ENCODE assay signal across 1 cellular context in the genomic region with DNA sequence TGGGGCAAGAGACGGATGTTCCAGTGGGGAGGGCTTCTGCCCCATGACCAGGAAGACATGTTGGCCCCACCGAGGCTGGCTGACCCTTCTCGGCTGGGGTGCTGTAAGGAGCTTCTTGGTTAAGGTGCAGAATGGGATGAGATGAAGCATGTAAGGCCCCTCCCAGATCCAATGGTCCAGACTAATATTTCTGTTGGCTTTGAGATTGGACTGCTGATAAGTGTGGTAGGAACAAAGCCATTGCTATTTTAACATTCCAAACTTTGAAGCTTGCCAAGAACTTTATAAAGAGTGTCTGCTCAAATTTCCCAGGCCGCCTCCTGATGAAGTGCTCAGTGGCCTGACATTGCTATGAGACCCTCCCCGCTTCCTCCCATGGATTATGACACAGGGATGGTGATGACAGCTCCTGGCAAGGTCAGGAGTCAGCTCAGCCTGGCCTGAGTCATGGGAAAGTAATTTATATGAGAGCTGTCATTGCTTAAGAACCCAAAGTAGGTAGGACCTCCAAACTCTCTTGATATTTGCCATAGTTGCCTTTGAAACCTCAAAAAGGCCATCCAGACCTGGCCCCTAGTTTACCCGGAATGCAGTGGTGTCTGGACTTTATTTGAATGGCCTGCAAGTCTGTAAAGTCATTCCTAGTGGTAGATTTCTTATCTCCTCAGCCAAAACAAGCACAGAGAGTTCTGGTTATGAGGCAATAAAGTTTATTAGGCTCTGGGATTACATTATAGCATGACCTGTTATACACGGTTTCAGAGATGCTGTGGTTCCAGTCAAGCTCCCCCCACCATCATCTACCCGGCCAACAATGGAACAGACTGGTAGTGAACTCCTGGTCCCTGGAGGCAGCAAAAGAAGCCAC.
TF ChIP-seq lines count a peak whose summit lies in the region.

No MANE protein-coding gene starts in this region.

TF ChIP-seq in A549, 52 proteins besides CTCF, POLR2A, EP300 and RAD21 (continued from another document):
- TF ChIP-seq, protein P1, sequence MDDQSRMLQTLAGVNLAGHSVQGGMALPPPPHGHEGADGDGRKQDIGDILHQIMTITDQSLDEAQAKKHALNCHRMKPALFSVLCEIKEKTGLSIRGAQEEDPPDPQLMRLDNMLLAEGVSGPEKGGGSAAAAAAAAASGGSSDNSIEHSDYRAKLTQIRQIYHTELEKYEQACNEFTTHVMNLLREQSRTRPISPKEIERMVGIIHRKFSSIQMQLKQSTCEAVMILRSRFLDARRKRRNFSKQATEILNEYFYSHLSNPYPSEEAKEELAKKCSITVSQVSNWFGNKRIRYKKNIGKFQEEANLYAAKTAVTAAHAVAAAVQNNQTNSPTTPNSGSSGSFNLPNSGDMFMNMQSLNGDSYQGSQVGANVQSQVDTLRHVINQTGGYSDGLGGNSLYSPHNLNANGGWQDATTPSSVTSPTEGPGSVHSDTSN (IDR thresholded peaks at IDR 0.05): peak; percentile 70; the same call in 1 of the 2 replicates
- no peak for TF ChIP-seq RNF2 (IDR thresholded peaks at IDR 0.05; ENCODE audit: borderline replicate concordance, low read depth)
- TF ChIP-seq, protein P2, sequence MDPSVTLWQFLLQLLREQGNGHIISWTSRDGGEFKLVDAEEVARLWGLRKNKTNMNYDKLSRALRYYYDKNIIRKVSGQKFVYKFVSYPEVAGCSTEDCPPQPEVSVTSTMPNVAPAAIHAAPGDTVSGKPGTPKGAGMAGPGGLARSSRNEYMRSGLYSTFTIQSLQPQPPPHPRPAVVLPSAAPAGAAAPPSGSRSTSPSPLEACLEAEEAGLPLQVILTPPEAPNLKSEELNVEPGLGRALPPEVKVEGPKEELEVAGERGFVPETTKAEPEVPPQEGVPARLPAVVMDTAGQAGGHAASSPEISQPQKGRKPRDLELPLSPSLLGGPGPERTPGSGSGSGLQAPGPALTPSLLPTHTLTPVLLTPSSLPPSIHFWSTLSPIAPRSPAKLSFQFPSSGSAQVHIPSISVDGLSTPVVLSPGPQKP (IDR thresholded peaks at IDR 0.05; ENCODE audit: low read depth, low read length): no peak
- TF ChIP-seq TFCP2L1 (CRISPR knock-in tag; IDR thresholded peaks at IDR 0.05): no peak
- TF ChIP-seq, protein P3, sequence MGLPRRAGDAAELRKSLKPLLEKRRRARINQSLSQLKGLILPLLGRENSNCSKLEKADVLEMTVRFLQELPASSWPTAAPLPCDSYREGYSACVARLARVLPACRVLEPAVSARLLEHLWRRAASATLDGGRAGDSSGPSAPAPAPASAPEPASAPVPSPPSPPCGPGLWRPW (IDR thresholded peaks at IDR 0.05): peak; percentile 76
- no peak for TF ChIP-seq NFE2L2 (conservative IDR thresholded peaks at IDR 0.05; ENCODE audit: low read length)
- no peak for TF ChIP-seq CHD4 (IDR thresholded peaks at IDR 0.05; ENCODE audit: borderline replicate concordance)
- no peak for TF ChIP-seq POLR2AphosphoS2 (conservative IDR thresholded peaks at IDR 0.05; ENCODE audit: low read length)
- no peak for TF ChIP-seq PHF8 (IDR thresholded peaks at IDR 0.05; ENCODE audit: borderline replicate concordance, low read depth)
- TF ChIP-seq, protein P4, sequence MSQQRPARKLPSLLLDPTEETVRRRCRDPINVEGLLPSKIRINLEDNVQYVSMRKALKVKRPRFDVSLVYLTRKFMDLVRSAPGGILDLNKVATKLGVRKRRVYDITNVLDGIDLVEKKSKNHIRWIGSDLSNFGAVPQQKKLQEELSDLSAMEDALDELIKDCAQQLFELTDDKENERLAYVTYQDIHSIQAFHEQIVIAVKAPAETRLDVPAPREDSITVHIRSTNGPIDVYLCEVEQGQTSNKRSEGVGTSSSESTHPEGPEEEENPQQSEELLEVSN (IDR thresholded peaks at IDR 0.05; ENCODE audit: borderline replicate concordance, low read depth): no peak
- TF ChIP-seq, protein P5, sequence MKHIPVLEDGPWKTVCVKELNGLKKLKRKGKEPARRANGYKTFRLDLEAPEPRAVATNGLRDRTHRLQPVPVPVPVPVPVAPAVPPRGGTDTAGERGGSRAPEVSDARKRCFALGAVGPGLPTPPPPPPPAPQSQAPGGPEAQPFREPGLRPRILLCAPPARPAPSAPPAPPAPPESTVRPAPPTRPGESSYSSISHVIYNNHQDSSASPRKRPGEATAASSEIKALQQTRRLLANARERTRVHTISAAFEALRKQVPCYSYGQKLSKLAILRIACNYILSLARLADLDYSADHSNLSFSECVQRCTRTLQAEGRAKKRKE (CRISPR knock-in tag; IDR thresholded peaks at IDR 0.05; ENCODE audit: low read depth): no peak
- TF ChIP-seq CBX2 (IDR thresholded peaks at IDR 0.05; ENCODE audit: borderline replicate concordance, low read depth): no peak
- peak; percentile 83 to 93 for TF ChIP-seq CEBPB (IDR thresholded peaks at IDR 0.05)
- TF ChIP-seq, protein P6, sequence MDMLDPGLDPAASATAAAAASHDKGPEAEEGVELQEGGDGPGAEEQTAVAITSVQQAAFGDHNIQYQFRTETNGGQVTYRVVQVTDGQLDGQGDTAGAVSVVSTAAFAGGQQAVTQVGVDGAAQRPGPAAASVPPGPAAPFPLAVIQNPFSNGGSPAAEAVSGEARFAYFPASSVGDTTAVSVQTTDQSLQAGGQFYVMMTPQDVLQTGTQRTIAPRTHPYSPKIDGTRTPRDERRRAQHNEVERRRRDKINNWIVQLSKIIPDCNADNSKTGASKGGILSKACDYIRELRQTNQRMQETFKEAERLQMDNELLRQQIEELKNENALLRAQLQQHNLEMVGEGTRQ (IDR thresholded peaks at IDR 0.05): no peak
- no peak for TF ChIP-seq ZSCAN20 (CRISPR knock-in tag; IDR thresholded peaks at IDR 0.05)
- TF ChIP-seq FOSB (CRISPR knock-in tag; IDR thresholded peaks at IDR 0.05): no peak
- no peak for TF ChIP-seq MYC (IDR thresholded peaks at IDR 0.05; ENCODE audit: borderline replicate concordance, low read length)
- no peak for TF ChIP-seq ZC3H11A (IDR thresholded peaks at IDR 0.05)
- TF ChIP-seq, protein P7, sequence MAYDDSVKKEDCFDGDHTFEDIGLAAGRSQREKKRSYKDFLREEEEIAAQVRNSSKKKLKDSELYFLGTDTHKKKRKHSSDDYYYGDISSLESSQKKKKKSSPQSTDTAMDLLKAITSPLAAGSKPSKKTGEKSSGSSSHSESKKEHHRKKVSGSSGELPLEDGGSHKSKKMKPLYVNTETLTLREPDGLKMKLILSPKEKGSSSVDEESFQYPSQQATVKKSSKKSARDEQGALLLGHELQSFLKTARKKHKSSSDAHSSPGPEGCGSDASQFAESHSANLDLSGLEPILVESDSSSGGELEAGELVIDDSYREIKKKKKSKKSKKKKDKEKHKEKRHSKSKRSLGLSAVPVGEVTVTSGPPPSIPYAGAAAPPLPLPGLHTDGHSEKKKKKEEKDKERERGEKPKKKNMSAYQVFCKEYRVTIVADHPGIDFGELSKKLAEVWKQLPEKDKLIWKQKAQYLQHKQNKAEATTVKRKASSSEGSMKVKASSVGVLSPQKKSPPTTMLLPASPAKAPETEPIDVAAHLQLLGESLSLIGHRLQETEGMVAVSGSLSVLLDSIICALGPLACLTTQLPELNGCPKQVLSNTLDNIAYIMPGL (CRISPR knock-in tag; IDR thresholded peaks at IDR 0.05; ENCODE audit: borderline replicate concordance): no peak
- no peak for TF ChIP-seq CHD2 (IDR thresholded peaks at IDR 0.05; ENCODE audit: low read length, partially characterized antibody)
- TF ChIP-seq HOXB13 (CRISPR knock-in tag; IDR thresholded peaks at IDR 0.05; ENCODE audit: low read depth): no peak; the same call in 1 of the 2 replicates
- no peak for TF ChIP-seq RFX5 (IDR thresholded peaks at IDR 0.05)
- TF ChIP-seq, protein P8, sequence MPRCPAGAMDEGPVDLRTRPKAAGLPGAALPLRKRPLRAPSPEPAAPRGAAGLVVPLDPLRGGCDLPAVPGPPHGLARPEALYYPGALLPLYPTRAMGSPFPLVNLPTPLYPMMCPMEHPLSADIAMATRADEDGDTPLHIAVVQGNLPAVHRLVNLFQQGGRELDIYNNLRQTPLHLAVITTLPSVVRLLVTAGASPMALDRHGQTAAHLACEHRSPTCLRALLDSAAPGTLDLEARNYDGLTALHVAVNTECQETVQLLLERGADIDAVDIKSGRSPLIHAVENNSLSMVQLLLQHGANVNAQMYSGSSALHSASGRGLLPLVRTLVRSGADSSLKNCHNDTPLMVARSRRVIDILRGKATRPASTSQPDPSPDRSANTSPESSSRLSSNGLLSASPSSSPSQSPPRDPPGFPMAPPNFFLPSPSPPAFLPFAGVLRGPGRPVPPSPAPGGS (IDR thresholded peaks at IDR 0.05): peak; percentile 66; the same call in 1 of the 3 replicates
- TF ChIP-seq, protein P9, sequence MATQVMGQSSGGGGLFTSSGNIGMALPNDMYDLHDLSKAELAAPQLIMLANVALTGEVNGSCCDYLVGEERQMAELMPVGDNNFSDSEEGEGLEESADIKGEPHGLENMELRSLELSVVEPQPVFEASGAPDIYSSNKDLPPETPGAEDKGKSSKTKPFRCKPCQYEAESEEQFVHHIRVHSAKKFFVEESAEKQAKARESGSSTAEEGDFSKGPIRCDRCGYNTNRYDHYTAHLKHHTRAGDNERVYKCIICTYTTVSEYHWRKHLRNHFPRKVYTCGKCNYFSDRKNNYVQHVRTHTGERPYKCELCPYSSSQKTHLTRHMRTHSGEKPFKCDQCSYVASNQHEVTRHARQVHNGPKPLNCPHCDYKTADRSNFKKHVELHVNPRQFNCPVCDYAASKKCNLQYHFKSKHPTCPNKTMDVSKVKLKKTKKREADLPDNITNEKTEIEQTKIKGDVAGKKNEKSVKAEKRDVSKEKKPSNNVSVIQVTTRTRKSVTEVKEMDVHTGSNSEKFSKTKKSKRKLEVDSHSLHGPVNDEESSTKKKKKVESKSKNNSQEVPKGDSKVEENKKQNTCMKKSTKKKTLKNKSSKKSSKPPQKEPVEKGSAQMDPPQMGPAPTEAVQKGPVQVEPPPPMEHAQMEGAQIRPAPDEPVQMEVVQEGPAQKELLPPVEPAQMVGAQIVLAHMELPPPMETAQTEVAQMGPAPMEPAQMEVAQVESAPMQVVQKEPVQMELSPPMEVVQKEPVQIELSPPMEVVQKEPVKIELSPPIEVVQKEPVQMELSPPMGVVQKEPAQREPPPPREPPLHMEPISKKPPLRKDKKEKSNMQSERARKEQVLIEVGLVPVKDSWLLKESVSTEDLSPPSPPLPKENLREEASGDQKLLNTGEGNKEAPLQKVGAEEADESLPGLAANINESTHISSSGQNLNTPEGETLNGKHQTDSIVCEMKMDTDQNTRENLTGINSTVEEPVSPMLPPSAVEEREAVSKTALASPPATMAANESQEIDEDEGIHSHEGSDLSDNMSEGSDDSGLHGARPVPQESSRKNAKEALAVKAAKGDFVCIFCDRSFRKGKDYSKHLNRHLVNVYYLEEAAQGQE (IDR thresholded peaks at IDR 0.05): no peak
- TF ChIP-seq CBX8 (IDR thresholded peaks at IDR 0.05): no peak
- TF ChIP-seq HDAC2 (IDR thresholded peaks at IDR 0.05): no peak
- TF ChIP-seq RCOR1 (IDR thresholded peaks at IDR 0.05; ENCODE audit: low read depth, low read length): no peak
- TF ChIP-seq, protein P10, sequence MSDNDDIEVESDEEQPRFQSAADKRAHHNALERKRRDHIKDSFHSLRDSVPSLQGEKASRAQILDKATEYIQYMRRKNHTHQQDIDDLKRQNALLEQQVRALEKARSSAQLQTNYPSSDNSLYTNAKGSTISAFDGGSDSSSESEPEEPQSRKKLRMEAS (IDR thresholded peaks at IDR 0.05): peak; percentile 66
- no peak for TF ChIP-seq HEYL (CRISPR knock-in tag; IDR thresholded peaks at IDR 0.05)
- TF ChIP-seq RARB (CRISPR knock-in tag; IDR thresholded peaks at IDR 0.05): no peak
- TF ChIP-seq ZFP36 (IDR thresholded peaks at IDR 0.05; ENCODE audit: borderline replicate concordance, partially characterized antibody): no peak
- peak; percentile 90 to 93 for TF ChIP-seq JUN (IDR thresholded peaks at IDR 0.05)
- TF ChIP-seq TP53 (CRISPR knock-in tag; IDR thresholded peaks at IDR 0.05): no peak
- TF ChIP-seq FOXS1 (CRISPR knock-in tag; IDR thresholded peaks at IDR 0.05): no peak
- no peak for TF ChIP-seq ESRRA (IDR thresholded peaks at IDR 0.05; ENCODE audit: borderline replicate concordance, low read length)
- no peak for TF ChIP-seq EHF (CRISPR knock-in tag; IDR thresholded peaks at IDR 0.05)
- TF ChIP-seq JUNB (IDR thresholded peaks at IDR 0.05): peak; percentile 91
- no peak for TF ChIP-seq HOXB5 (CRISPR knock-in tag; IDR thresholded peaks at IDR 0.05)
TF ChIP-seq in A549: peak in this region for 11.
